ENCODE assay signal across 7 cellular contexts in the genomic region with DNA sequence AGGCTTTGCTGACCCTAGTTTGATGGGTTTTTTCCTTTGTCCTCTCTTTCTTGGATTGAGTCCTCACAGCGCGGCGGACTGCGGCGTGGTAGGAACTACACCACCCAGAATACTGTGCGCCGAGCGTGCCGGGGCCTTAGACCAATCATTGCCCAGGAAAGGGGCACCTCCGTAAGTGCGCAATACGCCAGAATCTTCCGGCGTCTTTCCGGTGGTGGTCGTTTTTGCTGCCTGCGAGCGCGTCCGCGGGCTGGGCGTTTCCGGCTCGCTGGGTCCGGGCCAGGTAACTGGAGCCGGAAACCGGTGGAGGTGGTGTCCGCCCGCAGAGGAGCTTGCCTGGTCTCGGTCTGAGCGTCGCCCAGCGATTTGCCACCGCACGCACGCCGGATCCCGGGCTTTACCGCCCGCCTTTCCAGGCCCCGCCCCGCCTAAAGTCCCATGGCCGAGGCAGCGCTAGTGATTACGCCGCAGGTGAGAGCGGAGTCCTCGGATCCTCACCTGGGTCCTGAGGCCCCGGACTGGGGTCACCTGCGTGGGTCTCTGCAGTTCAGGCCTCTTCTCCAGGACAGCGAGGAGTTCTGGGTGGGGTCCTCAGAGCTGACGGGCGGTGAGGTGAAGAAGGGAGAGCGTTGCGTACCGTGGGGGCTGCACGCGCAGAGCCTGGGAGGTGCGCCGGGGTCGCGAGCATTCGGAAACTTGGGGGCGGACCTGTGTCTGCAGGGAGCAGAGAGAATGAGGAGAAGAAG. TPM values are rescaled to one million over a fixed set of nuclear protein-coding genes. Genes with fewer than 3 reads are reported as not detected.
DNase-seq lines count a peak whose midpoint lies in the region; ATAC-seq, FAIRE-seq and TF ChIP-seq lines count a peak whose summit lies in the region.

Gene ZNF549 (plus strand): TSS at position 221 of the 746 bp plus-strand sequence. CDS start 218 bp downstream, at position 439.

- H3K4me1 Mint-ChIP-seq in immature natural killer cell: peaks cover 24 to 37% of the 10 kb centered on the region in 2 donors

- 1 to 4% (median 3%) methylated on average over 64 of the region's 64 CpGs for WGBS in small intestine, 3 donors

- H3K27ac ChIP-seq in WERI-Rb-1 (peak within 1 kb of the TSS; percentile 64), small intestine (ENCODE audit: low read depth in 1 of 2, low read length in 1 of 2) (peak within 1 kb of the TSS; percentile 69 to 78)

- peaks cover 23 to 35% (median 26%) of the 10 kb centered on the region in 3 donors for H3K36me3 Mint-ChIP-seq in immature natural killer cell

- no peak for TF ChIP-seq CTCF in WERI-Rb-1 (IDR thresholded peaks at IDR 0.05; ENCODE audit: low read depth, low read length)
- TF ChIP-seq CTCF in bronchial epithelial cell (IDR thresholded peaks at IDR 0.05; ENCODE audit: insufficient read depth, low read length, severe bottlenecking): no peak

- ATAC-seq in GM18511 (IDR thresholded peaks at IDR 0.05; ENCODE audit: unreplicated experiment): peak; percentile 100
- peak; percentile 97 for ATAC-seq in HG03025 (IDR thresholded peaks at IDR 0.05; ENCODE audit: low FRiP score, unreplicated experiment)

- H3K27me3 ChIP-seq in WERI-Rb-1 (ENCODE audit: insufficient read depth, low read depth, severe bottlenecking) (no peaks in the 10 kb centered on the region), bronchial epithelial cell (ENCODE audit: control insufficient read depth, insufficient read depth, low read length) (no peaks in the 10 kb centered on the region), small intestine (ENCODE audit: control insufficient read depth in 2 of 2, insufficient read depth in 2 of 2, low read length in 2 of 2) (no peaks in the 10 kb centered on the region)

- peaks cover 9 to 56% (median 11%) of the 10 kb centered on the region in 6 donors for H3K9me3 Mint-ChIP-seq in immature natural killer cell

- H3K4me3 ChIP-seq in WERI-Rb-1 (ENCODE audit: low read depth, low read length): peak within 1 kb of the TSS; percentile 99
- H3K4me3 ChIP-seq in bronchial epithelial cell (ENCODE audit: low read depth, low read length): peak within 1 kb of the TSS; percentile 86
- peak within 1 kb of the TSS; percentile 67 to 79 for H3K4me3 ChIP-seq in small intestine (ENCODE audit: low read depth in 1 of 2, low read length in 2 of 2)

- peak; percentile 84 for DNase-seq in NCI-H2107 treated with DMSO at 0.1 percent for 48 hours (lab: John Stamatoyannopoulos, UW; ENCODE audit: unreplicated experiment)
- peak; percentile 93 for DNase-seq in WERI-Rb-1
- DNase-seq in bronchial epithelial cell (ENCODE audit: low read depth): peak; percentile 88
- DNase-seq in immature natural killer cell: peak; percentile 87 to 90 (median 88)
- DNase-seq in small intestine: peak; percentile 90

- no peaks in the 10 kb centered on the region for H3K9me3 ChIP-seq in WERI-Rb-1 (ENCODE audit: severe bottlenecking)
- H3K9me3 ChIP-seq in small intestine (ENCODE audit: control insufficient read depth, low read depth): no peaks in the 10 kb centered on the region

- peaks cover 9% of the 10 kb centered on the region for H3K36me3 ChIP-seq in WERI-Rb-1
- peaks cover 2% of the 10 kb centered on the region for H3K36me3 ChIP-seq in bronchial epithelial cell (ENCODE audit: control insufficient read depth, insufficient read depth, low read length)
- peaks cover 5 to 8% of the 10 kb centered on the region in 2 donors for H3K36me3 ChIP-seq in small intestine (ENCODE audit: control insufficient read depth in 2 of 2, insufficient read depth in 2 of 2, low read length in 2 of 2)

- no peak for FAIRE-seq in bronchial epithelial cell (lab: Jason Lieb, UNC)
- FAIRE-seq in small intestine (lab: Jason Lieb, UNC): no peak

- no peaks in the 10 kb centered on the region for H3K4me1 ChIP-seq in small intestine (ENCODE audit: control insufficient read depth in 2 of 2, insufficient read depth in 1 of 2, low read depth in 1 of 2, low read length in 1 of 2)

- H3K4me3 Mint-ChIP-seq in immature natural killer cell: peak within 1 kb of the TSS; percentile 86 to 95 (median 93)

- peaks cover 2 to 6% (median 3%) of the 10 kb centered on the region in 3 donors for H3K27me3 Mint-ChIP-seq in immature natural killer cell (ENCODE audit: low read depth in 3 of 3)

- peak within 1 kb of the TSS; percentile 72 to 97 (median 88) for H3K27ac Mint-ChIP-seq in immature natural killer cell

RNA-seq across cellular contexts. Expression of gene ZNF549, which starts in this region (rescaled TPM):
- total RNA-seq in bronchial epithelial cell: 6.9 and 7.6 TPM in 2 replicates
- polyA plus RNA-seq in immature natural killer cell (1 to 10 TPM; 3.1 to 7.1 (median 6.9) TPM), small intestine (1 to 10 TPM in 2 of 3 donors, under 1 TPM in 1; 0.89 to 2.0 (median 1.4) TPM)

Comparison
In these comparisons a context has a peak if more than half of its experiments do, and no peak if none do; other contexts are left out.
1. Peak in every context shown above with its lines: DNase-seq, ATAC-seq, H3K4me3 ChIP-seq and H3K27ac ChIP-seq.